ENCODE assay signal across 9 cellular contexts in the genomic region with DNA sequence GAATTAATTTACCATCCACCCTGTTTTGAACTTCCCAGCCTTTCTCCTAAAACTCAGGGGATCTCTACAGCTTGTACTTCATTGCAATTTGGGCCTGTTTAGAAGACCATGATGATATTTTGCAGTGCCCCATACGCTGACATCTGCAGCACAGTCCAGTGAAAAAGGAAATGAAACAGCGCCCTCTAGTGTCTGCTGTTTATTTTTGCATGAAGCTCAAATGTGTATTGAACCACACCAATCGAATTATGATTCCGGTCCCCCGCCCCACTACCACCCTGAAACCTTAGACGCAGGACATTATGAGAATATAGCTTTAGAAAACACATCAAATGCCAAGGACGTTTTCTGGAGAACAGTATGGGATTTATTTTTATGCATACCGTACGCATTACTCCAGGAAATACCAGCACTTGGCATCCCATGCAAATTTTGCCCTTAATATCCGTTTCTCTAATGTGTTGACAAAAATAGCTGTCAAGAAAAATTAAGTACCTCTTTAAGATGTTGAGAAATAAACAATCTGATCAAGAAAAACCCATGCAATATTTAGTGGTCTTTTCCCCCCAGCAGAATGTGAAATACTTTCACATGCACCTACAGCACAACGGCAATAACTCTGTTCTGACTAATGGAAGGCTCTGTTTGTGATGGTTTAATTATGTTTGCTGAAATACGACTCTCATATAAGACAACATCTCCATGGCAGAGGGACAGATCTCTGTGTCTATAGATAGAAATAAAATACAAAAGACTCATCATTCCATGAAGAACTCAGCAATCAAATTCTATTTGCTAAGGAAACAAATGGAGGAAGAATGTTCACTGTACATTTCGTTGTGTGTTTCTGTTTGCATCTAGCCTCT.
DNase-seq lines count a peak whose midpoint lies in the region; ATAC-seq and TF ChIP-seq lines count a peak whose summit lies in the region.
"Had no signal": no experiment of that assay in that cellular context is flagged by ENCODE, and none has a peak within 500 bp of the region (broad histone marks: within the 10 kb centered on the region; RNA-seq: fewer than 3 reads in every experiment).

No MANE protein-coding gene starts in this region.

- TF ChIP-seq POLR2A in esophagus muscularis mucosa (IDR thresholded peaks at IDR 0.05; ENCODE audit: low read depth): no peak

- no peaks in the 10 kb centered on the region for H3K9me3 ChIP-seq in esophagus muscularis mucosa
- H3K9me3 ChIP-seq in thoracic aorta: no peaks in the 10 kb centered on the region

- H3K36me3 ChIP-seq in esophagus muscularis mucosa (no peaks in the 10 kb centered on the region), thoracic aorta (no peaks in the 10 kb centered on the region)

- H3K4me3 ChIP-seq in esophagus muscularis mucosa (no peak overlapping the region), thoracic aorta (peak overlapping the region; percentile 30)
- H3K4me3 ChIP-seq: skin epidermis had no signal

- intact Hi-C loops in esophagus muscularis mucosa (cut with DNase I): loop anchor here (2.0 kb wide), 1 partner anchor 684 kb away; a partner anchor contains a TSS

- ATAC-seq in HG03354 (IDR thresholded peaks at IDR 0.05; ENCODE audit: poor library complexity, severe bottlenecking, unreplicated experiment): peak; percentile 73
- ATAC-seq in thoracic aorta (ENCODE audit: insufficient number of reproducible peaks, low FRiP score, low read depth): peak; percentile 83

- no peaks in the 10 kb centered on the region for H3K36me3 Mint-ChIP-seq in nephron (ENCODE audit: low read depth)

- TF ChIP-seq EP300 in esophagus muscularis mucosa (IDR thresholded peaks at IDR 0.05): no peak

- peaks cover 28% of the 10 kb centered on the region for H3K4me1 Mint-ChIP-seq in nephron

- TF ChIP-seq CTCF in esophagus muscularis mucosa (IDR thresholded peaks at IDR 0.05): peak; percentile 69 to 83 (median 82)
- TF ChIP-seq CTCF in nephron (IDR thresholded peaks at IDR 0.05; ENCODE audit: unreplicated experiment in 3 of 3): peak; percentile 78 to 91 (median 81)
- TF ChIP-seq CTCF in thoracic aorta (IDR thresholded peaks at IDR 0.05): peak; percentile 83

- no peak overlapping the region for H3K27ac Mint-ChIP-seq in nephron

- DNase-seq in NCI-H510A treated with DMSO at 0.1 percent for 48 hours (lab: John Stamatoyannopoulos, UW) (peak; percentile 4), NCI-H510A (lab: John Stamatoyannopoulos, UW) (no peak), NCI-H748 (lab: John Stamatoyannopoulos, UW; ENCODE audit: unreplicated experiment) (peak; percentile 74), esophagus muscularis mucosa (ENCODE audit: extremely low spot score) (no peak), thoracic aorta (ENCODE audit: low spot score) (no peak)
- DNase-seq in activated CD8-positive, alpha-beta memory T cell treated with anti-CD3 and anti-CD28 coated beads, Interleukin-2, amount 50 U/mL, for 1 hour (ENCODE audit: extremely low read depth): peak; percentile 21

- WGBS in esophagus muscularis mucosa: 23% methylated on average over 13 of the region's 13 CpGs

- H3K9me3 Mint-ChIP-seq in nephron: no peaks in the 10 kb centered on the region

- H3K27me3 ChIP-seq in esophagus muscularis mucosa: peaks cover 0 to 18% (median 0%) of the 10 kb centered on the region in 4 donors
- no peaks in the 10 kb centered on the region for H3K27me3 ChIP-seq in thoracic aorta (replicated peaks; ENCODE audit: insufficient read depth)

- H3K27ac ChIP-seq in esophagus muscularis mucosa (replicated peaks in 1 of 4): no peak overlapping the region
- no peak overlapping the region for H3K27ac ChIP-seq in thoracic aorta
- H3K27ac ChIP-seq: skin epidermis had no signal

- H3K4me1 ChIP-seq in esophagus muscularis mucosa (peaks cover 0 to 6% (median 0%) of the 10 kb centered on the region in 4 donors), thoracic aorta (ENCODE audit: control insufficient read depth in 1 of 2, low read depth in 2 of 2) (peaks cover 0 to 4% of the 10 kb centered on the region in 2 donors)

- no peak overlapping the region for H3K4me3 Mint-ChIP-seq in nephron

- peaks cover 4% of the 10 kb centered on the region for H3K27me3 Mint-ChIP-seq in nephron (ENCODE audit: low read depth)

Comparison
In these comparisons a context has a peak if more than half of its experiments do, and no peak if none do; other contexts are left out.
1. DNase-seq: peak in NCI-H510A treated with DMSO at 0.1 percent for 48 hours (single experiment), NCI-H748 (single experiment) and activated CD8-positive, alpha-beta memory T cell treated with anti-CD3 and anti-CD28 coated beads, Interleukin-2, amount 50 U/mL, for 1 hour (single experiment); none in NCI-H510A (single experiment), esophagus muscularis mucosa (single experiment) and thoracic aorta (single experiment).
2. Peak in every context shown above with its lines, with median percentiles within 50 percentile points of each other: CTCF ChIP-seq.